Comparison of ENCODE assay signal across 8 cellular contexts in genomic region chr1:146376309-146376707, GRCh38.
A peak's percentile ranks its signal among the peaks of the same experiment; 100 is the strongest.
DNase-seq lines count a peak whose midpoint lies in the region; ATAC-seq, FAIRE-seq and TF ChIP-seq lines count a peak whose summit lies in the region.
"Not testable (repeated sequence)": the region's sequence is repeated elsewhere in the genome, so short reads cannot be mapped to it uniquely, and the experiment has no call there.

No MANE protein-coding gene starts in this region.

- H3K27me3 ChIP-seq in GM12878 (replicated peaks in 1 of 2; ENCODE audit: control insufficient read depth in 2 of 2, insufficient read depth in 2 of 2, low read length in 1 of 2); upper lobe of left lung: not testable (repeated sequence)

- H3K79me2 ChIP-seq in GM12878 (ENCODE audit: control insufficient read depth, insufficient read depth, low read length), result not testable (repeated sequence)

- SMC1A ChIA-PET in GM12878 (lab: Charles Lee; ENCODE audit: uncharacterized antibody, unreplicated experiment), result not testable (repeated sequence)

- CTCF ChIA-PET in GM12878 (lab: Yijun Ruan, JAX), result not testable (repeated sequence)

- 0% methylated on average over 15 of the region's 27 CpGs for WGBS in GM12878 (ENCODE audit: insufficient coverage, insufficient replicate concordance, low lambda C conversion rate, missing lambda C conversion rate)
- 0 to 1% methylated on average over 17 to 24 of the region's 27 CpGs for WGBS in upper lobe of left lung, 2 donors

- 0 out of 2 replicates have a peak overlapping the region, but pooled peaks have one; percentile 33 for H3K4me2 ChIP-seq in GM12878 (ENCODE audit: control insufficient read depth, insufficient read depth)

- intact Hi-C loops in GM12878 (cut with micrococcal nuclease; ENCODE audit: unreplicated experiment), result not testable (repeated sequence)

- H3K36me3 ChIP-seq in GM12878 (ENCODE audit: control insufficient read depth in 2 of 2, insufficient read depth in 2 of 2, low read length in 1 of 2); upper lobe of left lung: not testable (repeated sequence)

- H2AFZ ChIP-seq in GM12878 (ENCODE audit: control insufficient read depth, low read depth, low read length), result not testable (repeated sequence)

- FAIRE-seq in GM12878 (lab: Jason Lieb, UNC), result not testable (repeated sequence)

- H3K9me3 ChIP-seq in GM12878 (replicated peaks; ENCODE audit: control insufficient read depth, insufficient read depth, low read length); upper lobe of left lung: not testable (repeated sequence)

- not testable (repeated sequence) for H3K4me1 ChIP-seq in GM12878 (ENCODE audit: control insufficient read depth, insufficient read depth, low read length); upper lobe of left lung

- not testable (repeated sequence) for TF ChIP-seq EP300 in GM12878 (IDR thresholded peaks at IDR 0.05; ENCODE audit: borderline replicate concordance in 1 of 2, control insufficient read depth in 1 of 2, low read depth in 2 of 2, low read length in 2 of 2); upper lobe of left lung (IDR thresholded peaks at IDR 0.05)

- in situ Hi-C loops in GM12878 (cut with MboI), result not testable (repeated sequence)

- H3K27ac ChIP-seq in GM12878 (ENCODE audit: control insufficient read depth, insufficient read depth), result not testable (repeated sequence)
- peak overlapping the region; percentile 76 to 94 (median 88) for H3K27ac ChIP-seq in upper lobe of left lung

- POLR2A ChIA-PET in GM12878 (lab: Charles Lee), result interaction anchor here (0.6 kb wide), 1 partner anchor 684 kb away, joined by 8 read pairs; no protein-coding TSS in a partner anchor

- H3K4me3 ChIP-seq in WI38 (ENCODE audit: low read depth, low read length) (peak overlapping the region; percentile 42), upper lobe of left lung (peak overlapping the region in 3 of 4 donors; percentile 32 to 44 (median 38))
- H3K4me3 ChIP-seq in GM12878, result not testable (repeated sequence)

- TF ChIP-seq RAD21 in GM12878 (IDR thresholded peaks at IDR 0.05; ENCODE audit: insufficient read depth, low read depth, low read length), result not testable (repeated sequence)

- ATAC-seq in GM18511 (IDR thresholded peaks at IDR 0.05; ENCODE audit: unreplicated experiment) (peak; percentile 61), HG03103 (IDR thresholded peaks at IDR 0.05; ENCODE audit: low read depth, unreplicated experiment) (peak; percentile 64), GM12878 (peak; percentile 64), upper lobe of left lung (ENCODE audit: low FRiP score in 2 of 2) (peak; percentile 88 to 91)

- RAD21 ChIA-PET in GM12878 (lab: Charles Lee; ENCODE audit: unreplicated experiment), result not testable (repeated sequence)

- BruUV-seq in GM12878 (replicated peaks; lab: Mats Ljungman, UMichigan), result not testable (repeated sequence)

- not testable (repeated sequence) for TF ChIP-seq CTCF in WI38 (IDR thresholded peaks at IDR 0.05; ENCODE audit: low read depth, low read length); GM12878 (IDR thresholded peaks at IDR 0.05 in 2 of 3, conservative IDR thresholded peaks at IDR 0.05 in 1 of 3; ENCODE audit: control insufficient read depth in 2 of 3, extremely low read depth in 1 of 3, insufficient read depth in 1 of 3, low read depth in 3 of 3, low read length in 3 of 3); upper lobe of left lung (IDR thresholded peaks at IDR 0.05)

- DNase-seq in NCI-H226 (peak; percentile 63), GM12878 (ENCODE audit: low read depth, low spot score) (peak; percentile 20), hippocampal formation (lab: John Stamatoyannopoulos, UW) (peak; percentile 67 to 83), retina (peak; percentile 82), upper lobe of left lung (peak; percentile 84 to 92)

- H4K20me1 ChIP-seq in GM12878 (ENCODE audit: control insufficient read depth, insufficient read depth), result not testable (repeated sequence)

- TF ChIP-seq POLR2A in GM12878 (IDR thresholded peaks at IDR 0.05; ENCODE audit: low read depth, low read length); upper lobe of left lung (IDR thresholded peaks at IDR 0.05): not testable (repeated sequence)

- H3K9ac ChIP-seq in GM12878 (ENCODE audit: control insufficient read depth, insufficient read depth, low read length), result not testable (repeated sequence)

TF ChIP-seq in GM12878, 131 proteins besides CTCF, POLR2A, EP300 and RAD21:
- peak; percentile 49 for TF ChIP-seq GABPA (IDR thresholded peaks at IDR 0.05; ENCODE audit: low read depth)
- TF ChIP-seq CREM (IDR thresholded peaks at IDR 0.05; ENCODE audit: low read depth), result peak; percentile 50
- peak; percentile 65 for TF ChIP-seq CREB1 (IDR thresholded peaks at IDR 0.05; ENCODE audit: low read depth)
- 0 out of 2 replicates have a peak, but pooled peaks have one; percentile 17 for TF ChIP-seq TCF12 (IDR thresholded peaks at IDR 0.05; ENCODE audit: low read depth, low read length)
- peak; percentile 57 for TF ChIP-seq PKNOX1 (IDR thresholded peaks at IDR 0.05)
- TF ChIP-seq POU2F2 (IDR thresholded peaks at IDR 0.05; ENCODE audit: borderline replicate concordance, low read depth, low read length), result 0 out of 3 replicates have a peak, but pooled peaks have one; percentile 10

Comparison
In these comparisons a context has a peak if more than half of its experiments do, and no peak if none do; other contexts are left out.
1. DNase-seq: peak in every context shown above with its lines; median percentile 88 in upper lobe of left lung; 82 in retina; 75 in hippocampal formation; 63 in NCI-H226; 20 in GM12878.